ENCODE assay signal across 11 cellular contexts in genomic region chr2:207502799-207503198, GRCh38. TPM values are rescaled to one million over a fixed set of nuclear protein-coding genes. Genes with fewer than 3 reads are reported as not detected.
DNase-seq lines count a peak whose midpoint lies in the region; ATAC-seq and TF ChIP-seq lines count a peak whose summit lies in the region.
"Had no signal": no experiment of that assay in that cellular context is flagged by ENCODE, and none has a peak within 500 bp of the region (broad histone marks: within the 10 kb centered on the region; RNA-seq: fewer than 3 reads in every experiment).

No MANE protein-coding gene starts in this region.

- POLR2A ChIA-PET in activated CD4-positive, alpha-beta memory T cell treated with anti-CD3 and anti-CD28 coated beads for 36 hours (lab: Charles Lee), result interaction anchor here (1.0 kb wide), 1 partner anchor 38 kb away, joined by 3 read pairs; no protein-coding TSS in a partner anchor
- POLR2A ChIA-PET in CD8-positive, alpha-beta T cell (lab: Charles Lee), result interaction anchor here (0.6 to 1.1 kb wide), 2 partner anchors 21 to 27 kb away, joined by 4 to 5 read pairs; partner anchors contain the start of gene CREB1

- CTCF ChIA-PET in activated CD4-positive, alpha-beta memory T cell treated with anti-CD3 and anti-CD28 coated beads for 36 hours (lab: Charles Lee), result no interaction called here
- CTCF ChIA-PET in CD8-positive, alpha-beta T cell (lab: Charles Lee), result interaction anchor here (0.9 to 1.1 kb wide), 2 partner anchors 456 to 538 kb away, joined by 3 read pairs; no protein-coding TSS in a partner anchor

- H3K27ac Mint-ChIP-seq in activated CD4-positive, alpha-beta memory T cell treated with anti-CD3 and anti-CD28 coated beads for 36 hours, result no peak overlapping the region
- H3K27ac Mint-ChIP-seq in CD8-positive, alpha-beta T cell, result no peak overlapping the region
- H3K27ac Mint-ChIP-seq: endodermal cell had no signal

- H3K27ac ChIP-seq in GM23248 (no peak overlapping the region), right atrium auricular region (peak overlapping the region; percentile 67 to 82)
- no peak overlapping the region for H3K27ac ChIP-seq in CD8-positive, alpha-beta T cell (ENCODE audit: low read depth, low read length)

- H3K9ac ChIP-seq in GM23248, result no peak overlapping the region

- H3K4me1 ChIP-seq in GM23248 (ENCODE audit: insufficient read depth), result peaks cover 43% of the 10 kb centered on the region
- peaks cover 0 to 45% of the 10 kb centered on the region in 2 donors for H3K4me1 ChIP-seq in right atrium auricular region
- H3K4me1 ChIP-seq in CD8-positive, alpha-beta T cell (ENCODE audit: insufficient read depth, low read length), result peaks cover 34% of the 10 kb centered on the region

- H3K4me3 Mint-ChIP-seq in activated CD4-positive, alpha-beta memory T cell treated with anti-CD3 and anti-CD28 coated beads for 36 hours, result no peak overlapping the region
- H3K4me3 Mint-ChIP-seq in CD8-positive, alpha-beta T cell, result no peak overlapping the region
- H3K4me3 Mint-ChIP-seq: CD4-positive, alpha-beta memory T cell; endodermal cell had no signal

- H3K4me3 ChIP-seq in GM23248 (no peak overlapping the region), right atrium auricular region (no peak overlapping the region)
- H3K4me3 ChIP-seq in CD8-positive, alpha-beta T cell (ENCODE audit: low read depth, low read length), result no peak overlapping the region
- H3K4me3 ChIP-seq: MG63 had no signal

- H3K27me3 Mint-ChIP-seq in activated CD4-positive, alpha-beta memory T cell treated with anti-CD3 and anti-CD28 coated beads for 36 hours, result no peaks in the 10 kb centered on the region
- H3K27me3 Mint-ChIP-seq in CD8-positive, alpha-beta T cell (ENCODE audit: low read depth), result no peaks in the 10 kb centered on the region
- H3K27me3 Mint-ChIP-seq: CD4-positive, alpha-beta memory T cell had no signal

- H3K9me2 ChIP-seq in GM23248 (ENCODE audit: insufficient read depth), result no peaks in the 10 kb centered on the region

- H4K20me1 ChIP-seq in GM23248 (ENCODE audit: insufficient read depth), result no peaks in the 10 kb centered on the region

- DNase-seq in GM23248 (no peak), right atrium auricular region (ENCODE audit: low spot score) (no peak), amygdala (lab: John Stamatoyannopoulos, UW) (no peak), kidney tubule cell (ENCODE audit: low spot score) (no peak)
- DNase-seq in activated CD4-positive, alpha-beta memory T cell treated with anti-CD3 and anti-CD28 coated beads for 36 hours, result no peak
- DNase-seq in CD8-positive, alpha-beta T cell, result no peak
- DNase-seq: CD4-positive, alpha-beta memory T cell had no signal

- in situ Hi-C loops in GM23248 (cut with MboI), result no loop called here

- no peaks in the 10 kb centered on the region for H3K27me3 ChIP-seq in GM23248 (replicated peaks; ENCODE audit: insufficient read depth)
- H3K27me3 ChIP-seq in right atrium auricular region, result no peaks in the 10 kb centered on the region
- H3K27me3 ChIP-seq in CD8-positive, alpha-beta T cell (ENCODE audit: insufficient read depth, low read length), result no peaks in the 10 kb centered on the region
- H3K27me3 ChIP-seq: MG63 had no signal

- WGBS in GM23248 (ENCODE audit: low coverage in 1 of 2, low lambda C conversion rate in 2 of 2, missing lambda C conversion rate in 2 of 2), 2 experiments, result 86 to 87% methylated on average over 4 of the region's 4 CpGs

- 0 out of 2 replicates have a peak overlapping the region, but pooled peaks have one; percentile 65 for H2AFZ ChIP-seq in GM23248

- H3K9me3 ChIP-seq in GM23248 (ENCODE audit: low read depth) (no peaks in the 10 kb centered on the region), right atrium auricular region (no peaks in the 10 kb centered on the region)
- H3K9me3 ChIP-seq in CD8-positive, alpha-beta T cell (ENCODE audit: low read length), result no peaks in the 10 kb centered on the region
- H3K9me3 ChIP-seq: MG63 had no signal

- peak; percentile 67 for ATAC-seq in GM18511 (IDR thresholded peaks at IDR 0.05; ENCODE audit: unreplicated experiment)
- peak; percentile 45 for ATAC-seq in HG03571 (IDR thresholded peaks at IDR 0.05; ENCODE audit: unreplicated experiment)
- ATAC-seq in CD8-positive, alpha-beta T cell, result no peak

- H3F3A ChIP-seq in GM23248 (ENCODE audit: insufficient read depth), result peaks cover 39% of the 10 kb centered on the region

- H3K4me1 Mint-ChIP-seq in activated CD4-positive, alpha-beta memory T cell treated with anti-CD3 and anti-CD28 coated beads for 36 hours (ENCODE audit: low read depth), result peaks cover 41% of the 10 kb centered on the region
- peaks cover 35% of the 10 kb centered on the region for H3K4me1 Mint-ChIP-seq in CD8-positive, alpha-beta T cell (ENCODE audit: low read depth)

- intact Hi-C loops in activated CD4-positive, alpha-beta memory T cell treated with anti-CD3 and anti-CD28 coated beads for 36 hours (cut with micrococcal nuclease), result no loop called here
- intact Hi-C loops in CD8-positive, alpha-beta T cell (cut with DNase I, micrococcal nuclease), result no loop called here

- H3K9me3 Mint-ChIP-seq in activated CD4-positive, alpha-beta memory T cell treated with anti-CD3 and anti-CD28 coated beads for 36 hours, result no peaks in the 10 kb centered on the region
- no peaks in the 10 kb centered on the region for H3K9me3 Mint-ChIP-seq in CD8-positive, alpha-beta T cell
- H3K9me3 Mint-ChIP-seq: CD4-positive, alpha-beta memory T cell; endodermal cell had no signal

- H3K4me2 ChIP-seq in GM23248 (ENCODE audit: unreplicated experiment), result no peak overlapping the region

- TF ChIP-seq CTCF in right atrium auricular region (IDR thresholded peaks at IDR 0.05), result no peak
- no peak for TF ChIP-seq CTCF in CD8-positive, alpha-beta T cell (IDR thresholded peaks at IDR 0.05)

- H3K36me3 ChIP-seq in GM23248 (ENCODE audit: low read depth) (no peaks in the 10 kb centered on the region), right atrium auricular region (no peaks in the 10 kb centered on the region)
- H3K36me3 ChIP-seq in CD8-positive, alpha-beta T cell (ENCODE audit: insufficient read depth, low read length), result no peaks in the 10 kb centered on the region
- H3K36me3 ChIP-seq: MG63 had no signal

- no peaks in the 10 kb centered on the region; the same call in 1 of the 2 replicates for H3K79me2 ChIP-seq in GM23248 (ENCODE audit: insufficient read depth)

- no peaks in the 10 kb centered on the region for H3K36me3 Mint-ChIP-seq in activated CD4-positive, alpha-beta memory T cell treated with anti-CD3 and anti-CD28 coated beads for 36 hours
- no peaks in the 10 kb centered on the region for H3K36me3 Mint-ChIP-seq in CD8-positive, alpha-beta T cell

RNA-seq across cellular contexts. Expression of gene CREB1, which starts 27.0 kb away (rescaled TPM):
- total RNA-seq in GM23248 (2014; rRNA removed; shearing (Covaris generic)), result 44.5 and 71.8 TPM in 2 replicates
- polyA plus RNA-seq in GM23248 (2016; fragmentation: Nextera tagmentation; extraction: Ambion mirVana), result 35.9 and 37.7 TPM in 2 replicates
- 10 to 100 TPM; 32.5 to 32.9 TPM for total RNA-seq in right atrium auricular region
- 10 to 100 TPM; 90.7 to 92.2 TPM for total RNA-seq in activated CD4-positive, alpha-beta memory T cell treated with anti-CD3 and anti-CD28 coated beads for 36 hours
- total RNA-seq in CD8-positive, alpha-beta T cell, result 10 to 100 TPM; 43.9 to 51.4 TPM

Comparison
In these comparisons a context has a peak if more than half of its experiments do, and no peak if none do; other contexts are left out.
1. H3K27ac ChIP-seq: peak in right atrium auricular region (2 of 2); none in GM23248 (single experiment) and CD8-positive, alpha-beta T cell (single experiment).